ENCODE assay signal across 1 cellular context in genomic region chr12:54589964-54590363, GRCh38.
TF ChIP-seq lines count a peak whose summit lies in the region.

No MANE protein-coding gene starts in this region.

TF ChIP-seq in GM23338, 12 proteins besides CTCF, POLR2A, EP300 and RAD21 (continued from another document):
- no peak for TF ChIP-seq ETS1 (IDR thresholded peaks at IDR 0.05)
- no peak for TF ChIP-seq CREB1 (CRISPR knock-in tag; IDR thresholded peaks at IDR 0.05; ENCODE audit: low read depth)
- TF ChIP-seq ZNF331 (CRISPR knock-in tag; IDR thresholded peaks at IDR 0.05; ENCODE audit: low read depth), result no peak
